ENCODE assay signal across 1 cellular context in the genomic region with DNA sequence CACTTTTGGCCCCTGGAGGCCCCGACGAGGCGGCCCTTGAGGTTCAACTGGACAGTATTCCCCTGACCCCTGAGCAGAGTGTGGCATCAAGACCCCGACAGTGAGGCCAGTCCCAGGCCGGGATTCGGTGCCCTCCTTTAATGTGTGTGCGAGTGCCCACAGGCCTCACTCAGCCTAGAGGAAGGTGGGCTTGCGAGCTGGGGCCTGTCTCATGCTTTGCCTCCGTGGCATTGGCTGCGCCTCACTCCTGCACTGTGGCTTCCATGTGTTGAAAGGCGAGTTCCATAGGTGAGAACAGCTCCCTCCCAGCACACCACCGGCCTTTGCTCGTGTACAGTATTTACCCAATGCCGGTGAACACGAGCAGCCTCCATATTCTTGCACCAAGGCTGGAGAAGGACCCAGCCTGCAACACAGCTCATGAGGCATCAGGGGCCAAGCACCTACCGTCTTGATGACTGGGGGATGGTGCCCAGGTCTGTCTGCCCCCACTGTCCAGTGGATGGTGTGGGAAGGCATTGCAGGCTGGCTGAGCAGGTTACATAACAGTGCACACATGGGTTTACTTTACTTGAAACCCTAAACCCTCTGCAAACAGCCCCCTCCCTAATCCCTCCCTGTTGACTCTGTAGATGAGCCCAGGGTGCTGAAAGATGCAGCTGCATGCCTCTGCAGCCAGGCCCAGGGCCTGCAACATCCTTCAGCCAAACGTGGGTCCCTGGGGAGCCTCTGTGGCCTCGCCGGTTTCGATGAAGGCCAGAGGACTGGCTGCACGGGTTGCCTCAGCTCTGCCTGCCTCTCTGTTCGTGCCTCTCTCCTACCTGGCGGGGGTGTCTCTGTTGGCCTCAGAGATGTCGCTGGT.
TF ChIP-seq lines count a peak whose summit lies in the region.

No MANE protein-coding gene starts in this region.

TF ChIP-seq in HepG2, 621 proteins besides CTCF, POLR2A, EP300 and RAD21 (continued from another document and continues in another):
- TF ChIP-seq SMAD1 (CRISPR knock-in tag; IDR thresholded peaks at IDR 0.05; ENCODE audit: borderline replicate concordance, low read depth), result peak; percentile 49; the same call in 1 of the 2 replicates
- TF ChIP-seq, protein P1, sequence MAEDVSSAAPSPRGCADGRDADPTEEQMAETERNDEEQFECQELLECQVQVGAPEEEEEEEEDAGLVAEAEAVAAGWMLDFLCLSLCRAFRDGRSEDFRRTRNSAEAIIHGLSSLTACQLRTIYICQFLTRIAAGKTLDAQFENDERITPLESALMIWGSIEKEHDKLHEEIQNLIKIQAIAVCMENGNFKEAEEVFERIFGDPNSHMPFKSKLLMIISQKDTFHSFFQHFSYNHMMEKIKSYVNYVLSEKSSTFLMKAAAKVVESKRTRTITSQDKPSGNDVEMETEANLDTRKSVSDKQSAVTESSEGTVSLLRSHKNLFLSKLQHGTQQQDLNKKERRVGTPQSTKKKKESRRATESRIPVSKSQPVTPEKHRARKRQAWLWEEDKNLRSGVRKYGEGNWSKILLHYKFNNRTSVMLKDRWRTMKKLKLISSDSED (CRISPR knock-in tag; IDR thresholded peaks at IDR 0.05), result no peak
- TF ChIP-seq MED1 (CRISPR knock-in tag; IDR thresholded peaks at IDR 0.05), result peak; percentile 84
- peak; percentile 79; the same call in 1 of the 2 replicates for TF ChIP-seq ZFP41 (CRISPR knock-in tag; IDR thresholded peaks at IDR 0.05; ENCODE audit: borderline replicate concordance)
- TF ChIP-seq, protein P2, sequence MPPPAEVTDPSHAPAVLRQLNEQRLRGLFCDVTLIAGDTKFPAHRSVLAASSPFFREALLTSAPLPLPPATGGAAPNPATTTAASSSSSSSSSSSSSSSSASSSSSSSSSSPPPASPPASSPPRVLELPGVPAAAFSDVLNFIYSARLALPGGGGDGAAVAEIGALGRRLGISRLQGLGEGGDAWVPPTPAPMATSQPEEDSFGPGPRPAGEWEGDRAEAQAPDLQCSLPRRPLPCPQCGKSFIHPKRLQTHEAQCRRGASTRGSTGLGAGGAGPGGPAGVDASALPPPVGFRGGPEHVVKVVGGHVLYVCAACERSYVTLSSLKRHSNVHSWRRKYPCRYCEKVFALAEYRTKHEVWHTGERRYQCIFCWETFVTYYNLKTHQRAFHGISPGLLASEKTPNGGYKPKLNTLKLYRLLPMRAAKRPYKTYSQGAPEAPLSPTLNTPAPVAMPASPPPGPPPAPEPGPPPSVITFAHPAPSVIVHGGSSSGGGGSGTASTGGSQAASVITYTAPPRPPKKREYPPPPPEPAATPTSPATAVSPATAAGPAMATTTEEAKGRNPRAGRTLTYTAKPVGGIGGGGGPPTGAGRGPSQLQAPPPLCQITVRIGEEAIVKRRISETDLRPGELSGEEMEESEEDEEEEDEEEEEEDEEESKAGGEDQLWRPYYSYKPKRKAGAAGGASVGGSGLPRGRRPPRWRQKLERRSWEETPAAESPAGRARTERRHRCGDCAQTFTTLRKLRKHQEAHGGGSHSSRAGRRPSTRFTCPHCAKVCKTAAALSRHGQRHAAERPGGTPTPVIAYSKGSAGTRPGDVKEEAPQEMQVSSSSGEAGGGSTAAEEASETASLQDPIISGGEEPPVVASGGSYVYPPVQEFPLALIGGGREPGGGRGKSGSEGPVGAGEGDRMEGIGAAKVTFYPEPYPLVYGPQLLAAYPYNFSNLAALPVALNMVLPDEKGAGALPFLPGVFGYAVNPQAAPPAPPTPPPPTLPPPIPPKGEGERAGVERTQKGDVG (CRISPR knock-in tag; IDR thresholded peaks at IDR 0.05; ENCODE audit: borderline replicate concordance), result peak; percentile 80; the same call in 1 of the 2 replicates
- TF ChIP-seq SALL2 (CRISPR knock-in tag; IDR thresholded peaks at IDR 0.05), result peak; percentile 93
- no peak for TF ChIP-seq NFE2L2 (IDR thresholded peaks at IDR 0.05; ENCODE audit: low read length)
- TF ChIP-seq, protein P3, sequence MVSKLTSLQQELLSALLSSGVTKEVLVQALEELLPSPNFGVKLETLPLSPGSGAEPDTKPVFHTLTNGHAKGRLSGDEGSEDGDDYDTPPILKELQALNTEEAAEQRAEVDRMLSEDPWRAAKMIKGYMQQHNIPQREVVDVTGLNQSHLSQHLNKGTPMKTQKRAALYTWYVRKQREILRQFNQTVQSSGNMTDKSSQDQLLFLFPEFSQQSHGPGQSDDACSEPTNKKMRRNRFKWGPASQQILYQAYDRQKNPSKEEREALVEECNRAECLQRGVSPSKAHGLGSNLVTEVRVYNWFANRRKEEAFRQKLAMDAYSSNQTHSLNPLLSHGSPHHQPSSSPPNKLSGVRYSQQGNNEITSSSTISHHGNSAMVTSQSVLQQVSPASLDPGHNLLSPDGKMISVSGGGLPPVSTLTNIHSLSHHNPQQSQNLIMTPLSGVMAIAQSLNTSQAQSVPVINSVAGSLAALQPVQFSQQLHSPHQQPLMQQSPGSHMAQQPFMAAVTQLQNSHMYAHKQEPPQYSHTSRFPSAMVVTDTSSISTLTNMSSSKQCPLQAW (CRISPR knock-in tag; IDR thresholded peaks at IDR 0.05), result peak; percentile 95
- TF ChIP-seq ETV6 (CRISPR knock-in tag; conservative IDR thresholded peaks at IDR 0.05), result no peak; the same call in 1 of the 2 replicates
- TF ChIP-seq PHF5A (CRISPR knock-in tag; IDR thresholded peaks at IDR 0.05; ENCODE audit: low read depth, unreplicated experiment), result peak; percentile 92
- peak; percentile 38; the same call in 1 of the 2 replicates for TF ChIP-seq SMC3 (IDR thresholded peaks at IDR 0.05; ENCODE audit: low read length)
- peak; percentile 91; the same call in 1 of the 2 replicates for TF ChIP-seq ZNF747 (CRISPR knock-in tag; IDR thresholded peaks at IDR 0.05; ENCODE audit: borderline replicate concordance)
- TF ChIP-seq ZNF570 (CRISPR knock-in tag; IDR thresholded peaks at IDR 0.05; ENCODE audit: borderline replicate concordance), result no peak
- TF ChIP-seq, protein P4, sequence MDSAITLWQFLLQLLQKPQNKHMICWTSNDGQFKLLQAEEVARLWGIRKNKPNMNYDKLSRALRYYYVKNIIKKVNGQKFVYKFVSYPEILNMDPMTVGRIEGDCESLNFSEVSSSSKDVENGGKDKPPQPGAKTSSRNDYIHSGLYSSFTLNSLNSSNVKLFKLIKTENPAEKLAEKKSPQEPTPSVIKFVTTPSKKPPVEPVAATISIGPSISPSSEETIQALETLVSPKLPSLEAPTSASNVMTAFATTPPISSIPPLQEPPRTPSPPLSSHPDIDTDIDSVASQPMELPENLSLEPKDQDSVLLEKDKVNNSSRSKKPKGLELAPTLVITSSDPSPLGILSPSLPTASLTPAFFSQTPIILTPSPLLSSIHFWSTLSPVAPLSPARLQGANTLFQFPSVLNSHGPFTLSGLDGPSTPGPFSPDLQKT (CRISPR knock-in tag; IDR thresholded peaks at IDR 0.05; ENCODE audit: borderline replicate concordance), result no peak
- no peak for TF ChIP-seq ONECUT2 (CRISPR knock-in tag; IDR thresholded peaks at IDR 0.05)
- TF ChIP-seq ZNF335 (CRISPR knock-in tag; IDR thresholded peaks at IDR 0.05), result no peak
- peak; percentile 83 for TF ChIP-seq SOX13 (IDR thresholded peaks at IDR 0.05)
- TF ChIP-seq SOX13 (CRISPR knock-in tag; conservative IDR thresholded peaks at IDR 0.05 in 1 of 2, IDR thresholded peaks at IDR 0.05 in 1 of 2), result peak in 1 of 2 experiments; percentile 86; a peak in 2 of 4 replicates
- no peak for TF ChIP-seq ATM (IDR thresholded peaks at IDR 0.05; ENCODE audit: borderline replicate concordance)
- no peak for TF ChIP-seq PRPF4 (IDR thresholded peaks at IDR 0.05; ENCODE audit: low read depth, low read length, poor library complexity, severe bottlenecking)
- no peak; the same call in none of the 2 replicates for TF ChIP-seq ESRRA (CRISPR knock-in tag; IDR thresholded peaks at IDR 0.05; ENCODE audit: low read depth)
- TF ChIP-seq, protein P5, sequence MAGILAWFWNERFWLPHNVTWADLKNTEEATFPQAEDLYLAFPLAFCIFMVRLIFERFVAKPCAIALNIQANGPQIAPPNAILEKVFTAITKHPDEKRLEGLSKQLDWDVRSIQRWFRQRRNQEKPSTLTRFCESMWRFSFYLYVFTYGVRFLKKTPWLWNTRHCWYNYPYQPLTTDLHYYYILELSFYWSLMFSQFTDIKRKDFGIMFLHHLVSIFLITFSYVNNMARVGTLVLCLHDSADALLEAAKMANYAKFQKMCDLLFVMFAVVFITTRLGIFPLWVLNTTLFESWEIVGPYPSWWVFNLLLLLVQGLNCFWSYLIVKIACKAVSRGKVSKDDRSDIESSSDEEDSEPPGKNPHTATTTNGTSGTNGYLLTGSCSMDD (CRISPR knock-in tag; IDR thresholded peaks at IDR 0.05), result no peak
- 0 out of 2 replicates have a peak, but pooled peaks have one; percentile 48 for TF ChIP-seq ZNF766 (CRISPR knock-in tag; IDR thresholded peaks at IDR 0.05; ENCODE audit: borderline replicate concordance)
- no peak for TF ChIP-seq TRIM24 (CRISPR knock-in tag; IDR thresholded peaks at IDR 0.05)
- TF ChIP-seq, protein P6, sequence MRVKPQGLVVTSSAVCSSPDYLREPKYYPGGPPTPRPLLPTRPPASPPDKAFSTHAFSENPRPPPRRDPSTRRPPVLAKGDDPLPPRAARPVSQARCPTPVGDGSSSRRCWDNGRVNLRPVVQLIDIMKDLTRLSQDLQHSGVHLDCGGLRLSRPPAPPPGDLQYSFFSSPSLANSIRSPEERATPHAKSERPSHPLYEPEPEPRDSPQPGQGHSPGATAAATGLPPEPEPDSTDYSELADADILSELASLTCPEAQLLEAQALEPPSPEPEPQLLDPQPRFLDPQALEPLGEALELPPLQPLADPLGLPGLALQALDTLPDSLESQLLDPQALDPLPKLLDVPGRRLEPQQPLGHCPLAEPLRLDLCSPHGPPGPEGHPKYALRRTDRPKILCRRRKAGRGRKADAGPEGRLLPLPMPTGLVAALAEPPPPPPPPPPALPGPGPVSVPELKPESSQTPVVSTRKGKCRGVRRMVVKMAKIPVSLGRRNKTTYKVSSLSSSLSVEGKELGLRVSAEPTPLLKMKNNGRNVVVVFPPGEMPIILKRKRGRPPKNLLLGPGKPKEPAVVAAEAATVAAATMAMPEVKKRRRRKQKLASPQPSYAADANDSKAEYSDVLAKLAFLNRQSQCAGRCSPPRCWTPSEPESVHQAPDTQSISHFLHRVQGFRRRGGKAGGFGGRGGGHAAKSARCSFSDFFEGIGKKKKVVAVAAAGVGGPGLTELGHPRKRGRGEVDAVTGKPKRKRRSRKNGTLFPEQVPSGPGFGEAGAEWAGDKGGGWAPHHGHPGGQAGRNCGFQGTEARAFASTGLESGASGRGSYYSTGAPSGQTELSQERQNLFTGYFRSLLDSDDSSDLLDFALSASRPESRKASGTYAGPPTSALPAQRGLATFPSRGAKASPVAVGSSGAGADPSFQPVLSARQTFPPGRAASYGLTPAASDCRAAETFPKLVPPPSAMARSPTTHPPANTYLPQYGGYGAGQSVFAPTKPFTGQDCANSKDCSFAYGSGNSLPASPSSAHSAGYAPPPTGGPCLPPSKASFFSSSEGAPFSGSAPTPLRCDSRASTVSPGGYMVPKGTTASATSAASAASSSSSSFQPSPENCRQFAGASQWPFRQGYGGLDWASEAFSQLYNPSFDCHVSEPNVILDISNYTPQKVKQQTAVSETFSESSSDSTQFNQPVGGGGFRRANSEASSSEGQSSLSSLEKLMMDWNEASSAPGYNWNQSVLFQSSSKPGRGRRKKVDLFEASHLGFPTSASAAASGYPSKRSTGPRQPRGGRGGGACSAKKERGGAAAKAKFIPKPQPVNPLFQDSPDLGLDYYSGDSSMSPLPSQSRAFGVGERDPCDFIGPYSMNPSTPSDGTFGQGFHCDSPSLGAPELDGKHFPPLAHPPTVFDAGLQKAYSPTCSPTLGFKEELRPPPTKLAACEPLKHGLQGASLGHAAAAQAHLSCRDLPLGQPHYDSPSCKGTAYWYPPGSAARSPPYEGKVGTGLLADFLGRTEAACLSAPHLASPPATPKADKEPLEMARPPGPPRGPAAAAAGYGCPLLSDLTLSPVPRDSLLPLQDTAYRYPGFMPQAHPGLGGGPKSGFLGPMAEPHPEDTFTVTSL (CRISPR knock-in tag; IDR thresholded peaks at IDR 0.05; ENCODE audit: borderline replicate concordance), result peak; percentile 44; the same call in 1 of the 2 replicates
- peak; percentile 65; the same call in 1 of the 2 replicates for TF ChIP-seq ZSCAN21 (CRISPR knock-in tag; IDR thresholded peaks at IDR 0.05; ENCODE audit: borderline replicate concordance)
- TF ChIP-seq SAFB2 (CRISPR knock-in tag; IDR thresholded peaks at IDR 0.05; ENCODE audit: borderline replicate concordance, low read depth), result no peak
- TF ChIP-seq, protein P7, sequence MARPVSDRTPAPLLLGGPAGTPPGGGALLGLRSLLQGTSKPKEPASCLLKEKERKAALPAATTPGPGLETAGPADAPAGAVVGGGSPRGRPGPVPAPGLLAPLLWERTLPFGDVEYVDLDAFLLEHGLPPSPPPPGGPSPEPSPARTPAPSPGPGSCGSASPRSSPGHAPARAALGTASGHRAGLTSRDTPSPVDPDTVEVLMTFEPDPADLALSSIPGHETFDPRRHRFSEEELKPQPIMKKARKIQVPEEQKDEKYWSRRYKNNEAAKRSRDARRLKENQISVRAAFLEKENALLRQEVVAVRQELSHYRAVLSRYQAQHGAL (CRISPR knock-in tag; IDR thresholded peaks at IDR 0.05; ENCODE audit: not compliant biosample characterization), result peak; percentile 85
- TF ChIP-seq, protein P8, sequence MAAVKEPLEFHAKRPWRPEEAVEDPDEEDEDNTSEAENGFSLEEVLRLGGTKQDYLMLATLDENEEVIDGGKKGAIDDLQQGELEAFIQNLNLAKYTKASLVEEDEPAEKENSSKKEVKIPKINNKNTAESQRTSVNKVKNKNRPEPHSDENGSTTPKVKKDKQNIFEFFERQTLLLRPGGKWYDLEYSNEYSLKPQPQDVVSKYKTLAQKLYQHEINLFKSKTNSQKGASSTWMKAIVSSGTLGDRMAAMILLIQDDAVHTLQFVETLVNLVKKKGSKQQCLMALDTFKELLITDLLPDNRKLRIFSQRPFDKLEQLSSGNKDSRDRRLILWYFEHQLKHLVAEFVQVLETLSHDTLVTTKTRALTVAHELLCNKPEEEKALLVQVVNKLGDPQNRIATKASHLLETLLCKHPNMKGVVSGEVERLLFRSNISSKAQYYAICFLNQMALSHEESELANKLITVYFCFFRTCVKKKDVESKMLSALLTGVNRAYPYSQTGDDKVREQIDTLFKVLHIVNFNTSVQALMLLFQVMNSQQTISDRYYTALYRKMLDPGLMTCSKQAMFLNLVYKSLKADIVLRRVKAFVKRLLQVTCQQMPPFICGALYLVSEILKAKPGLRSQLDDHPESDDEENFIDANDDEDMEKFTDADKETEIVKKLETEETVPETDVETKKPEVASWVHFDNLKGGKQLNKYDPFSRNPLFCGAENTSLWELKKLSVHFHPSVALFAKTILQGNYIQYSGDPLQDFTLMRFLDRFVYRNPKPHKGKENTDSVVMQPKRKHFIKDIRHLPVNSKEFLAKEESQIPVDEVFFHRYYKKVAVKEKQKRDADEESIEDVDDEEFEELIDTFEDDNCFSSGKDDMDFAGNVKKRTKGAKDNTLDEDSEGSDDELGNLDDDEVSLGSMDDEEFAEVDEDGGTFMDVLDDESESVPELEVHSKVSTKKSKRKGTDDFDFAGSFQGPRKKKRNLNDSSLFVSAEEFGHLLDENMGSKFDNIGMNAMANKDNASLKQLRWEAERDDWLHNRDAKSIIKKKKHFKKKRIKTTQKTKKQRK (IDR thresholded peaks at IDR 0.05; ENCODE audit: low read length), result no peak
- TF ChIP-seq MAFK (conservative IDR thresholded peaks at IDR 0.05 in 1 of 2, IDR thresholded peaks at IDR 0.05 in 1 of 2; ENCODE audit: low read length in 2 of 2), result no peak
- TF ChIP-seq ZBTB8A (CRISPR knock-in tag; IDR thresholded peaks at IDR 0.05; ENCODE audit: borderline replicate concordance, low read depth), result peak; percentile 41; the same call in 1 of the 2 replicates
- no peak for TF ChIP-seq ELF1 (CRISPR knock-in tag; IDR thresholded peaks at IDR 0.05)
- no peak for TF ChIP-seq NONO (IDR thresholded peaks at IDR 0.05)
- TF ChIP-seq NONO (CRISPR knock-in tag; conservative IDR thresholded peaks at IDR 0.05), result peak; percentile 94
- peak; percentile 92 for TF ChIP-seq ZNF761 (CRISPR knock-in tag; conservative IDR thresholded peaks at IDR 0.05)
- TF ChIP-seq NR2C2 (CRISPR knock-in tag; IDR thresholded peaks at IDR 0.05; ENCODE audit: borderline replicate concordance), result peak; percentile 59; the same call in 1 of the 2 replicates
- no peak for TF ChIP-seq SYNCRIP (IDR thresholded peaks at IDR 0.05; ENCODE audit: insufficient read depth, low read depth, low read length)
- TF ChIP-seq ZNF234 (CRISPR knock-in tag; conservative IDR thresholded peaks at IDR 0.05), result 0 out of 2 replicates have a peak, but pooled peaks have one; percentile 82
